In genomic region chr2:64653174-64654062, GRCh38 we compare ENCODE assay signal across 1 cellular context.
TF ChIP-seq lines count a peak whose summit lies in the region.

SERTAD2 (minus strand) TSS chr2:64653913; CDS start chr2:64636871, 17,042 bp downstream.

TF ChIP-seq in WTC11, 78 proteins besides CTCF, POLR2A, EP300 and RAD21 (continued from another document):
- peak; percentile 82; the same call in 1 of the 2 replicates for TF ChIP-seq ARID4B (CRISPR knock-in tag; IDR thresholded peaks at IDR 0.05; ENCODE audit: borderline replicate concordance)
- 0 out of 2 replicates have a peak, but pooled peaks have one; percentile 21 for TF ChIP-seq USF1 (CRISPR knock-in tag; IDR thresholded peaks at IDR 0.05)
- TF ChIP-seq GABPB1 (CRISPR knock-in tag; IDR thresholded peaks at IDR 0.05): peak; percentile 49
- no peak for TF ChIP-seq NFATC4 (CRISPR knock-in tag; IDR thresholded peaks at IDR 0.05)
- no peak for TF ChIP-seq ZNF425 (CRISPR knock-in tag; conservative IDR thresholded peaks at IDR 0.05)
- peak; percentile 73; the same call in 1 of the 2 replicates for TF ChIP-seq SMAD3 (CRISPR knock-in tag; IDR thresholded peaks at IDR 0.05; ENCODE audit: borderline replicate concordance)
- no peak for TF ChIP-seq MYBL2 (CRISPR knock-in tag; IDR thresholded peaks at IDR 0.05)
- no peak for TF ChIP-seq ESRRA (CRISPR knock-in tag; IDR thresholded peaks at IDR 0.05; ENCODE audit: borderline replicate concordance)
- no peak for TF ChIP-seq SMAD4 (CRISPR knock-in tag; IDR thresholded peaks at IDR 0.05)
- TF ChIP-seq JAZF1 (CRISPR knock-in tag; IDR thresholded peaks at IDR 0.05): no peak
- peak; percentile 64; the same call in 1 of the 2 replicates for TF ChIP-seq ZNF423 (CRISPR knock-in tag; IDR thresholded peaks at IDR 0.05)
- no peak for TF ChIP-seq ZNF512 (CRISPR knock-in tag; IDR thresholded peaks at IDR 0.05; ENCODE audit: borderline replicate concordance)
- TF ChIP-seq ZNF263 (CRISPR knock-in tag; IDR thresholded peaks at IDR 0.05; ENCODE audit: low read depth): 0 out of 2 replicates have a peak, but pooled peaks have one; percentile 15
- TF ChIP-seq ZNF232 (CRISPR knock-in tag; IDR thresholded peaks at IDR 0.05): 0 out of 2 replicates have a peak, but pooled peaks have one; percentile 51
